ENCODE assay signal across 8 cellular contexts in the genomic region with DNA sequence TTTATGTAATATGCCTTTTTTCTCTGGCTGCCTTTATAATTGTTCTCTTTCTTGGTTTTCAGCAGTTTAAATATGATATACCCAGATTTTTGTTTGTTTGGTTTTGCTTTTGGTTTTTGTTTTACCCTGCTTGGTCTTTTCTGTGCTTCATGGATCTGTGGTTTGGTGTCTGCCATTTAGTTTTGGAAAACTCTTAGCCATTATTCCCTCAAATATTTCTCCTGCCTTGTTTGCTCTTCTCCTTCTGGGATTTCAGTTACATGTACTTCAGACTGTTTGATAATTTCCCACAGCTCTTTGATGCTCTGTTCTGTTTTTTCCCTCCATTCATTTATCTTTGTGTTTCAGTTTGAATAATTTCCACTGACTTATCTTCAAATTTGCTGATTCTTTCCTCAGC.
"Had no signal": no experiment of that assay in that cellular context is flagged by ENCODE, and none has a peak within 500 bp of the region (broad histone marks: within the 10 kb centered on the region; RNA-seq: fewer than 3 reads in every experiment).

No MANE protein-coding gene starts in this region.

- DNase-seq: H7, KBM-7 had no signal

- H2AFZ ChIP-seq: GM23338 had no signal

- H3K9ac ChIP-seq: KMS-11 had no signal

- H3K9me3 ChIP-seq: HAP-1 had no signal

- H3K4me2 ChIP-seq: GM23338, KMS-11 had no signal

- H3K36me3 ChIP-seq: HAP-1 had no signal

- H3K27ac ChIP-seq: HL-60, KMS-11 had no signal

- ATAC-seq: GM23338, HCT116, HepG2 had no signal

- H3K4me1 ChIP-seq: HAP-1 had no signal

- FAIRE-seq: HepG2 had no signal

- H3K4me3 ChIP-seq: GM23338, HAP-1 had no signal
